1 cellular context compared by ENCODE assay signal in genomic region chr16:88731699-88732098, GRCh38.
TF ChIP-seq lines count a peak whose summit lies in the region.

No MANE protein-coding gene starts in this region.

TF ChIP-seq in HepG2, 621 proteins besides CTCF, POLR2A, EP300 and RAD21:
- TF ChIP-seq RARA (CRISPR knock-in tag; IDR thresholded peaks at IDR 0.05) (no peak), ZBTB33 (CRISPR knock-in tag; IDR thresholded peaks at IDR 0.05) (peak; percentile 15; the same call in 1 of the 2 replicates), DBP (CRISPR knock-in tag; IDR thresholded peaks at IDR 0.05; ENCODE audit: not compliant biosample characterization) (no peak), FOXK2 (IDR thresholded peaks at IDR 0.05) (no peak), AGO2 (optimal IDR thresholded peaks at IDR 0.05; ENCODE audit: low read depth, low read length) (peak; percentile 9), ZNF446 (CRISPR knock-in tag; IDR thresholded peaks at IDR 0.05) (no peak), ZNF800 (CRISPR knock-in tag; IDR thresholded peaks at IDR 0.05) (no peak), PPARG (CRISPR knock-in tag; conservative IDR thresholded peaks at IDR 0.05) (no peak), ZFP1 (CRISPR knock-in tag; IDR thresholded peaks at IDR 0.05) (no peak), PRMT3 (CRISPR knock-in tag; IDR thresholded peaks at IDR 0.05; ENCODE audit: borderline replicate concordance, low read depth) (no peak), ZFAT (CRISPR knock-in tag; conservative IDR thresholded peaks at IDR 0.05) (no peak), ZNF460 (CRISPR knock-in tag; IDR thresholded peaks at IDR 0.05; ENCODE audit: borderline replicate concordance) (no peak), DR1 (CRISPR knock-in tag; IDR thresholded peaks at IDR 0.05) (no peak)
